8 cellular contexts compared by ENCODE assay signal in the genomic region with DNA sequence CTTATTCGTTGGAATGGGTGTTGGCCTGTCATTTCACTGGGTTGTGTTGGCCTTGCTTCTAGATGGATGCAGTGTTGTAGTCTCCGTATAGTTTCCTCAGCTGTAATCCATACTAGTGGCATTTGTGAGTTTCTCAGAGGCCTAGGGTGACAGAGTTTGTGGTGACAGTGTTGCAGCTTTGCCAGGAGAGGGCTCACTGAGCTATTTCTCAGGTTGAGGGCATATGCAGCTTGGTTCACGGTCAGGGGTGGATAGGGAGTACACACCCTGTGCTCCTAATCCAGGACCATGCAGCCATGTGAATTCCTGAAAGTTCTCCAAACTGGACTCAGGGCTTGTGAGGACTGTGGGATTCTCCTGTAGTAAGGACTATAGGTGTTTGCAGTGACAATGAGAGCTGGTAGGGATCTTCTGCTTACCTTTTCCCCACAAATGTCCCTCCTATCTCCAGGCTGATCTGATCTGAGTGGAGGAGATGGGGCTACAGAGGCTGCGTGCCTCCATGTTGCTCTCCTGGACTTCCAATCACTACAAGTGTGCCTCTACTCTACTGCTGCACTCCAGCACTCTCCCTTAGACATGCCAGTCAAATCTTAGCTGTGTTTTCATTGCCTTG.
A peak's percentile ranks its signal among the peaks of the same experiment; 100 is the strongest.
DNase-seq lines count a peak whose midpoint lies in the region; ATAC-seq and TF ChIP-seq lines count a peak whose summit lies in the region.

No MANE protein-coding gene starts in this region.

- H3K4me3 ChIP-seq in Panc1 (ENCODE audit: low read depth in 2 of 2, low read length in 2 of 2) (no peak overlapping the region), fibroblast of the aortic adventitia (ENCODE audit: low read depth, low read length) (no peak overlapping the region), vagina (no peak overlapping the region), upper lobe of left lung (no peak overlapping the region)

- no peaks in the 10 kb centered on the region for H3K4me1 ChIP-seq in Panc1 (ENCODE audit: control insufficient read depth, insufficient read depth, low read length)
- no peaks in the 10 kb centered on the region for H3K4me1 ChIP-seq in vagina
- H3K4me1 ChIP-seq in upper lobe of left lung: no peaks in the 10 kb centered on the region

- no peak for TF ChIP-seq POLR2A in vagina (IDR thresholded peaks at IDR 0.05)
- TF ChIP-seq POLR2A in upper lobe of left lung (IDR thresholded peaks at IDR 0.05): no peak

- H3K36me3 ChIP-seq in Panc1 (ENCODE audit: control insufficient read depth, insufficient read depth, low read length): no peaks in the 10 kb centered on the region
- no peaks in the 10 kb centered on the region for H3K36me3 ChIP-seq in vagina
- H3K36me3 ChIP-seq in upper lobe of left lung: no peaks in the 10 kb centered on the region

- CTCF ChIA-PET in Panc1 (lab: Charles Lee): interaction anchor here (1.0 to 1.4 kb wide), 2 partner anchors 14 to 392 kb away, joined by 3 read pairs; no protein-coding TSS in a partner anchor

- POLR2A ChIA-PET in Panc1 (lab: Charles Lee): interaction anchor here (0.6 kb wide), 1 partner anchor 390 kb away, joined by 8 read pairs; no protein-coding TSS in a partner anchor

- no peak for TF ChIP-seq EP300 in upper lobe of left lung (IDR thresholded peaks at IDR 0.05)

- DNase-seq in COLO829 (ENCODE audit: low spot score) (peak; percentile 36), Panc1 (ENCODE audit: low read depth, low spot score) (peak; percentile 47), fibroblast of the aortic adventitia (ENCODE audit: low read depth) (peak; percentile 20), vagina (ENCODE audit: extremely low spot score in 2 of 2) (no peak), upper lobe of left lung (no peak)

- H3K9me3 ChIP-seq in Panc1 (ENCODE audit: control insufficient read depth, insufficient read depth, low read depth, low read length) (no peaks in the 10 kb centered on the region), vagina (no peaks in the 10 kb centered on the region), upper lobe of left lung (peaks cover 0 to 1% (median 0%) of the 10 kb centered on the region in 4 donors)

- H3K27me3 ChIP-seq in Panc1 (ENCODE audit: control insufficient read depth, insufficient read depth, low read length) (no peaks in the 10 kb centered on the region; the same call in 1 of the 2 replicates), vagina (no peaks in the 10 kb centered on the region), upper lobe of left lung (no peaks in the 10 kb centered on the region)

- H3K27ac ChIP-seq in Panc1 (ENCODE audit: low read length): no peak overlapping the region
- H3K27ac ChIP-seq in vagina: no peak overlapping the region
- no peak overlapping the region for H3K27ac ChIP-seq in upper lobe of left lung

- in situ Hi-C loops in Panc1 (cut with HindIII; ENCODE audit: low pct_unique_long_range_greater_than_20kb, low sequenced_read_pairs): no loop called here

- intact Hi-C loops in Panc1 (cut with micrococcal nuclease; ENCODE audit: unreplicated experiment): no loop called here
- intact Hi-C loops in vagina (cut with DNase I): no loop called here

- TF ChIP-seq CTCF in Panc1 (IDR thresholded peaks at IDR 0.05) (peak; percentile 80), fibroblast of the aortic adventitia (IDR thresholded peaks at IDR 0.05; ENCODE audit: insufficient read depth, low read length) (peak; percentile 41), vagina (IDR thresholded peaks at IDR 0.05) (no peak), upper lobe of left lung (IDR thresholded peaks at IDR 0.05) (peak in 2 of 6 experiments; percentile 10 to 19)

- WGBS in upper lobe of left lung, 2 donors: 31 to 34% methylated on average over 3 to 4 of the region's 4 CpGs

- ATAC-seq in GM18867 (IDR thresholded peaks at IDR 0.05; ENCODE audit: unreplicated experiment) (peak; percentile 85), HG03565 (IDR thresholded peaks at IDR 0.05; ENCODE audit: unreplicated experiment) (peak; percentile 69), Panc1 (peak; percentile 98), GM18858 (IDR thresholded peaks at IDR 0.05; ENCODE audit: unreplicated experiment) (no peak), upper lobe of left lung (ENCODE audit: low FRiP score in 2 of 2) (no peak)

- no TSS peak for BruUV-seq in Panc1 (replicated peaks; lab: Mats Ljungman, UMichigan)

Comparison
In these comparisons a context has a peak if more than half of its experiments do, and no peak if none do; other contexts are left out.
1. DNase-seq: peak in COLO829 (single experiment), Panc1 (single experiment) and fibroblast of the aortic adventitia (single experiment); none in vagina (0 of 2) and upper lobe of left lung (0 of 2).
2. ATAC-seq: peak in GM18867 (single experiment), HG03565 (single experiment) and Panc1 (single experiment); none in GM18858 (single experiment) and upper lobe of left lung (0 of 2).
3. CTCF ChIP-seq: peak in Panc1 (single experiment) and fibroblast of the aortic adventitia (single experiment); none in vagina (0 of 3).